ENCODE assay signal across 8 cellular contexts in genomic region chr10:63268798-63269503, GRCh38.
A peak's percentile ranks its signal among the peaks of the same experiment; 100 is the strongest.
DNase-seq lines count a peak whose midpoint lies in the region; ATAC-seq and TF ChIP-seq lines count a peak whose summit lies in the region.

No MANE protein-coding gene starts in this region.

- no peaks in the 10 kb centered on the region for H3K9me3 ChIP-seq in gastroesophageal sphincter
- H3K9me3 ChIP-seq in suprapubic skin = no peaks in the 10 kb centered on the region

- 1% methylated on average over 14 to 17 of the region's 17 CpGs for WGBS in gastroesophageal sphincter (ENCODE audit: low coverage in 1 of 2), 2 donors
- under 1% methylated on average over 17 of the region's 17 CpGs for WGBS in suprapubic skin

- TF ChIP-seq EP300 in gastroesophageal sphincter (IDR thresholded peaks at IDR 0.05) (no peak), suprapubic skin (IDR thresholded peaks at IDR 0.05) (no peak)

- H3K27me3 ChIP-seq in gastroesophageal sphincter = no peaks in the 10 kb centered on the region
- H3K27me3 ChIP-seq in suprapubic skin = no peaks in the 10 kb centered on the region

- peak overlapping the region; percentile 84 to 98 (median 90) for H3K27ac ChIP-seq in gastroesophageal sphincter
- peak overlapping the region; percentile 92 for H3K27ac ChIP-seq in suprapubic skin

- in situ Hi-C loops in G401 (cut with HindIII; ENCODE audit: low sequenced_read_pairs) = no loop called here

- TF ChIP-seq CTCF in gastroesophageal sphincter (IDR thresholded peaks at IDR 0.05) = peak; percentile 8 to 75 (median 52)
- peak; percentile 40 to 51 for TF ChIP-seq CTCF in suprapubic skin (IDR thresholded peaks at IDR 0.05)

- H3K36me3 ChIP-seq in gastroesophageal sphincter (no peaks in the 10 kb centered on the region), suprapubic skin (no peaks in the 10 kb centered on the region)

- H3K4me1 ChIP-seq in gastroesophageal sphincter (peaks cover 0 to 46% (median 9%) of the 10 kb centered on the region in 3 donors), suprapubic skin (peaks cover 24% of the 10 kb centered on the region)

- DNase-seq in G401 (ENCODE audit: low spot score) = peak; percentile 94
- peak; percentile 95 for DNase-seq in H4 (ENCODE audit: low spot score)
- peak; percentile 93 for DNase-seq in LoVo (ENCODE audit: low spot score)
- DNase-seq in activated naive CD4-positive, alpha-beta T cell treated with Interleukin-2 at 50 U/mL for 16 hours = peak; percentile 77
- peak; percentile 91 for DNase-seq in non-pigmented ciliary epithelial cell (ENCODE audit: low read depth)
- DNase-seq in suprapubic skin (ENCODE audit: low spot score in 2 of 2) = peak; percentile 85 to 91

- peak; percentile 97 for ATAC-seq in gastroesophageal sphincter

- H3K4me3 ChIP-seq in gastroesophageal sphincter = peak overlapping the region; percentile 51 to 86
- peak overlapping the region; percentile 51 for H3K4me3 ChIP-seq in suprapubic skin

- peak; percentile 93 for TF ChIP-seq POLR2A in Raji (IDR thresholded peaks at IDR 0.05; ENCODE audit: insufficient read depth, low read depth, low read length)
- peak; percentile 76 to 86 for TF ChIP-seq POLR2A in gastroesophageal sphincter (IDR thresholded peaks at IDR 0.05)
- TF ChIP-seq POLR2A in suprapubic skin (IDR thresholded peaks at IDR 0.05) = peak; percentile 49 to 89

Comparison
In these comparisons a context has a peak if more than half of its experiments do, and no peak if none do; other contexts are left out.
1. Peak in every context shown above with its lines: DNase-seq, ATAC-seq, H3K4me3 ChIP-seq and H3K27ac ChIP-seq.